ENCODE assay signal across 8 cellular contexts in genomic region chr19:13839193-13839937, GRCh38. TPM values are rescaled to one million over a fixed set of nuclear protein-coding genes. Genes with fewer than 3 reads are reported as not detected.
DNase-seq lines count a peak whose midpoint lies in the region; ATAC-seq and TF ChIP-seq lines count a peak whose summit lies in the region.

No MANE protein-coding gene starts in this region.

- no peak overlapping the region for H4K8ac ChIP-seq in trophoblast cell (ENCODE audit: low read depth, low read length)

- H3K27me3 ChIP-seq in trophoblast cell (ENCODE audit: insufficient read depth, low read length): no peaks in the 10 kb centered on the region
- H3K27me3 ChIP-seq in upper lobe of left lung: no peaks in the 10 kb centered on the region

- no peak overlapping the region for H4K12ac ChIP-seq in trophoblast cell (ENCODE audit: low read depth, low read length)

- peak overlapping the region; percentile 97 for H3K4me2 ChIP-seq in trophoblast cell (ENCODE audit: low read length)

- H3K36me3 Mint-ChIP-seq in activated T-helper 2 cell treated with anti-CD3 and anti-CD28 coated beads, Interferon-gamma antibody, Interleukin-2, Interleukin-4, amounts not matched to agents 10 μg/mL and 5 μg/mL and 100 μg/mL, durations not matched to agents 14 hours and 24 hours and 36 hours (ENCODE audit: low read depth): peaks cover 52% of the 10 kb centered on the region

- H3K4me1 Mint-ChIP-seq in activated T-helper 2 cell treated with anti-CD3 and anti-CD28 coated beads, Interferon-gamma antibody, Interleukin-2, Interleukin-4, amounts not matched to agents 10 μg/mL and 5 μg/mL and 100 μg/mL, durations not matched to agents 14 hours and 24 hours and 36 hours (ENCODE audit: low read depth): peaks cover 29% of the 10 kb centered on the region

- ATAC-seq in HG02759 (IDR thresholded peaks at IDR 0.05; ENCODE audit: unreplicated experiment): peak; percentile 35
- peak; percentile 27 to 76 for ATAC-seq in upper lobe of left lung (ENCODE audit: low FRiP score in 2 of 2)
- ATAC-seq in GM18867 (IDR thresholded peaks at IDR 0.05; ENCODE audit: unreplicated experiment): no peak

- no peak overlapping the region for H2BK12ac ChIP-seq in trophoblast cell (ENCODE audit: low read length)

- no peak overlapping the region for H2AK5ac ChIP-seq in trophoblast cell (ENCODE audit: low read length)

- peak overlapping the region; percentile 91 for H3K4me3 ChIP-seq in fibroblast of villous mesenchyme (ENCODE audit: low read depth, low read length)
- peak overlapping the region; percentile 26 for H3K4me3 ChIP-seq in trophoblast cell (ENCODE audit: low read depth, low read length)
- peak overlapping the region; percentile 71 to 97 (median 90) for H3K4me3 ChIP-seq in upper lobe of left lung

- H3K36me3 ChIP-seq in trophoblast cell (ENCODE audit: control insufficient read depth in 1 of 2, insufficient read depth in 2 of 2, low read length in 2 of 2) (peaks cover 56 to 60% of the 10 kb centered on the region in 2 experiments), upper lobe of left lung (peaks cover 0 to 38% (median 26%) of the 10 kb centered on the region in 4 donors)

- H3K4me1 ChIP-seq in trophoblast cell (ENCODE audit: control insufficient read depth in 1 of 2, insufficient read depth in 2 of 2, low read length in 2 of 2) (peaks cover 42 to 51% of the 10 kb centered on the region in 2 experiments), upper lobe of left lung (peaks cover 58 to 86% (median 74%) of the 10 kb centered on the region in 4 donors)

- peak overlapping the region; percentile 8 for H2BK5ac ChIP-seq in trophoblast cell (ENCODE audit: low read depth, low read length, poor library complexity)

- H3K4ac ChIP-seq in trophoblast cell (ENCODE audit: low read depth, low read length): peak overlapping the region; percentile 98

- no peak overlapping the region for H4K91ac ChIP-seq in trophoblast cell (ENCODE audit: low read depth, low read length)

- no peak overlapping the region for H2BK120ac ChIP-seq in trophoblast cell (ENCODE audit: insufficient read depth, low read length, poor library complexity)

- H2AFZ ChIP-seq in trophoblast cell (ENCODE audit: insufficient read depth, low read length, poor library complexity): no peak overlapping the region

- H3K4me3 Mint-ChIP-seq in activated T-helper 2 cell treated with anti-CD3 and anti-CD28 coated beads, Interferon-gamma antibody, Interleukin-2, Interleukin-4, amounts not matched to agents 10 μg/mL and 5 μg/mL and 100 μg/mL, durations not matched to agents 14 hours and 24 hours and 36 hours (ENCODE audit: low read depth): peak overlapping the region; percentile 92

- peaks cover 41% of the 10 kb centered on the region for H3K79me1 ChIP-seq in trophoblast cell (ENCODE audit: low read length)

- H3K27ac ChIP-seq in RWPE1 (peak overlapping the region; percentile 100), trophoblast cell (ENCODE audit: low read depth, low read length) (peak overlapping the region; percentile 57), upper lobe of left lung (peak overlapping the region; percentile 99 to 100 (median 100))

- no peak overlapping the region for H3K23ac ChIP-seq in trophoblast cell (ENCODE audit: low read length)

- H3K18ac ChIP-seq in trophoblast cell (ENCODE audit: low read length): peak overlapping the region; percentile 35

- no CpG with 5 or more reads among the region's 31 CpGs for WGBS in trophoblast cell (ENCODE audit: extremely low coverage, insufficient coverage, insufficient read length)
- 1 to 3% methylated on average over 8 to 13 of the region's 31 CpGs for WGBS in upper lobe of left lung, 2 donors

- peak overlapping the region; percentile 34 for H3K9ac ChIP-seq in trophoblast cell (ENCODE audit: low read length)

- H3K27ac Mint-ChIP-seq in activated T-helper 2 cell treated with anti-CD3 and anti-CD28 coated beads, Interferon-gamma antibody, Interleukin-2, Interleukin-4, amounts not matched to agents 10 μg/mL and 5 μg/mL and 100 μg/mL, durations not matched to agents 14 hours and 24 hours and 36 hours: peak overlapping the region; percentile 90

- CTCF ChIA-PET in RWPE1 (lab: Yijun Ruan, JAX): interaction anchor here (0.5 to 0.9 kb wide), 2 partner anchors 23 to 74 kb away, joined by 3 to 5 read pairs; no protein-coding TSS in a partner anchor

- TF ChIP-seq EP300 in upper lobe of left lung (IDR thresholded peaks at IDR 0.05): peak in 3 of 4 donors; percentile 58 to 98 (median 97)

- peak in 2 of 4 donors; percentile 83 to 87 for TF ChIP-seq POLR2A in upper lobe of left lung (IDR thresholded peaks at IDR 0.05)

- H3K9me3 ChIP-seq in trophoblast cell (ENCODE audit: insufficient read depth, low read depth, low read length) (peaks cover 2% of the 10 kb centered on the region), upper lobe of left lung (no peaks in the 10 kb centered on the region)

- POLR2A ChIA-PET in RWPE1 (lab: Yijun Ruan, JAX; ENCODE audit: low non-redundant PET): interaction anchor here (0.7 to 0.9 kb wide), 3 partner anchors 23 to 243 kb away, joined by 3 to 4 read pairs (median 3); no protein-coding TSS in a partner anchor

- intact Hi-C loops in activated T-helper 2 cell treated with anti-CD3 and anti-CD28 coated beads, Interferon-gamma antibody, Interleukin-2, Interleukin-4, amounts not matched to agents 10 μg/mL and 5 μg/mL and 100 μg/mL, durations not matched to agents 14 hours and 24 hours and 36 hours (cut with micrococcal nuclease): loop anchor here (1.0 to 5.0 kb wide), 4 partner anchors 8 to 1047 kb away; partner anchors contain the start of genes IER2, JUNB and STX10

- H3K79me2 ChIP-seq in trophoblast cell (ENCODE audit: control insufficient read depth, insufficient read depth, low read length, poor library complexity): peaks cover 51% of the 10 kb centered on the region

- H3K27me3 Mint-ChIP-seq in activated T-helper 2 cell treated with anti-CD3 and anti-CD28 coated beads, Interferon-gamma antibody, Interleukin-2, Interleukin-4, amounts not matched to agents 10 μg/mL and 5 μg/mL and 100 μg/mL, durations not matched to agents 14 hours and 24 hours and 36 hours (ENCODE audit: low read depth): no peaks in the 10 kb centered on the region

- H3K14ac ChIP-seq in trophoblast cell (ENCODE audit: low read length): peak overlapping the region; percentile 16

- H3K9me3 Mint-ChIP-seq in activated T-helper 2 cell treated with anti-CD3 and anti-CD28 coated beads, Interferon-gamma antibody, Interleukin-2, Interleukin-4, amounts not matched to agents 10 μg/mL and 5 μg/mL and 100 μg/mL, durations not matched to agents 14 hours and 24 hours and 36 hours: no peaks in the 10 kb centered on the region

- DNase-seq in RWPE1 (ENCODE audit: low spot score) (no peak), fibroblast of villous mesenchyme (ENCODE audit: low read depth) (peak; percentile 83), trophoblast cell (peak; percentile 81 to 83), upper lobe of left lung (peak; percentile 96 to 97)
- peak; percentile 77 for DNase-seq in activated T-helper 2 cell treated with anti-CD3 and anti-CD28 coated beads, Interferon-gamma antibody, Interleukin-2, Interleukin-4, amounts not matched to agents 10 μg/mL and 5 μg/mL and 100 μg/mL, durations not matched to agents 14 hours and 24 hours and 36 hours (ENCODE audit: low spot score)

- TF ChIP-seq CTCF in GM12873 (IDR thresholded peaks at IDR 0.05; ENCODE audit: insufficient read depth, low read depth, low read length, missing control alignments) (peak; percentile 30), RWPE1 (conservative IDR thresholded peaks at IDR 0.05; ENCODE audit: low read depth) (no peak), fibroblast of villous mesenchyme (IDR thresholded peaks at IDR 0.05; ENCODE audit: insufficient read depth, low read depth, low read length) (no peak), upper lobe of left lung (IDR thresholded peaks at IDR 0.05) (peak in 3 of 6 experiments; percentile 9 to 30 (median 26))

RNA-seq across cellular contexts. Expression of gene NANOS3, which starts 37.6 kb away (rescaled TPM):
- 1.6 and 1.8 TPM in 2 replicates for total RNA-seq in activated T-helper 2 cell treated with anti-CD3 and anti-CD28 coated beads, Interferon-gamma antibody, Interleukin-2, Interleukin-4, amounts not matched to agents 10 μg/mL and 5 μg/mL and 100 μg/mL, durations not matched to agents 14 hours and 24 hours and 36 hours
- 0.64 TPM in 1 of 2 replicates, not detected in the other for total RNA-seq in fibroblast of villous mesenchyme
- polyA plus RNA-seq in trophoblast cell (2013): 1.8 and 2.0 TPM in 2 replicates
- total RNA-seq in upper lobe of left lung: 1 to 10 TPM in 2 of 6 donors, not detected in 4; 1.3 to 5.2 TPM

RNA-seq across cellular contexts. Expression of gene ZSWIM4, which starts 44.1 kb away (rescaled TPM):
- 9.8 and 10.6 TPM in 2 replicates for total RNA-seq in activated T-helper 2 cell treated with anti-CD3 and anti-CD28 coated beads, Interferon-gamma antibody, Interleukin-2, Interleukin-4, amounts not matched to agents 10 μg/mL and 5 μg/mL and 100 μg/mL, durations not matched to agents 14 hours and 24 hours and 36 hours
- 12.1 and 13.2 TPM in 2 replicates for total RNA-seq in fibroblast of villous mesenchyme
- polyA plus RNA-seq in trophoblast cell (2013): 13.1 and 14.3 TPM in 2 replicates
- total RNA-seq in upper lobe of left lung: 10 to 100 TPM in 4 of 6 donors, 1 to 10 TPM in 2; 7.3 to 22.6 (median 10.1) TPM

Comparison
In these comparisons a context has a peak if more than half of its experiments do, and no peak if none do; other contexts are left out.
1. H3K4me3 ChIP-seq: peak in every context shown above with its lines; median percentile 91 in fibroblast of villous mesenchyme; 90 in upper lobe of left lung; 26 in trophoblast cell.